In the genomic region with DNA sequence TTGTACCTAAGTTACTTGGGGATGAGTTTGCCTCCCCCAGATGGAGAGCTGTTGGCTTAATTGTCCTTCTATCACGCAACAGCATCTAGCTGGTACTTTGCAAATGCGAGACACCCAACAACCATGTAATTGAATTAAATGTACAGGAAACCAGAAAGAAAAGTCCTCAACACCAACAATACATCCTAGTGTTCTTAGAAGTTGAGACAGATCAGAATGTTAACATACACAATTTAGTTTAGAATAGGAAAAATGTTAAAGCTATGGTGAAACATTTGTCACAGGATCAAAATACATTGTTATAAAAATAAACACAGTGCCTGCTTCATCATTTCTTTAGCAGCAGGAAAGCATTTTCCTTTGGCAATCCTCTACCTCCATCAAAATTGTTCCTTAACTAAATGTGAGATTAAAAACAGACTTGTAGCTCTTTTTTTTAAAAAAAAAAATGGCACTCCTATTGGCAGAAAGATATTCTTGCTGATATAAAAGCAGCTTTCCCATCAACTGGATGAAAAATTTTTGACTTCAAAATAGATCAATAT, we compare ENCODE assay signal across 31 cellular contexts.
"Had no signal": no experiment of that assay in that cellular context is flagged by ENCODE, and none has a peak within 500 bp of the region (broad histone marks: within the 10 kb centered on the region; RNA-seq: fewer than 3 reads in every experiment).

No MANE protein-coding gene starts in this region.

- H3K36me3 ChIP-seq: WERI-Rb-1 had no signal

- H3K9me3 Mint-ChIP-seq: activated CD4-positive, alpha-beta T cell treated with anti-CD3 and anti-CD28 coated beads, Interleukin-2, amount 10 ng/mL, durations not matched to agents 24 days and 14 days; activated CD8-positive, alpha-beta T cell treated with anti-CD3 and anti-CD28 coated beads for 36 hours; activated naive CD8-positive, alpha-beta T cell treated with anti-CD3 and anti-CD28 coated beads for 36 hours; activated T-cell treated with anti-CD3 and anti-CD28 coated beads, Interleukin-2, amount 50 U/mL, for 4 hours; activated T-helper 17 cell treated with anti-CD3 and anti-CD28 coated beads, Interleukin-2, amount 50 U/mL, for 72 hours had no signal

- ATAC-seq: activated CD8-positive, alpha-beta T cell treated with anti-CD3 and anti-CD28 coated beads for 36 hours; activated T-cell treated with anti-CD3 and anti-CD28 coated beads, Interleukin-2, amount 50 U/mL, for 4 hours; activated T-helper 17 cell treated with anti-CD3 and anti-CD28 coated beads, Interleukin-2, amount 50 U/mL, for 72 hours; Right ventricle myocardium inferior had no signal

- H3K36me3 Mint-ChIP-seq: activated naive CD8-positive, alpha-beta T cell treated with anti-CD3 and anti-CD28 coated beads for 36 hours; brain had no signal

- H3K27ac Mint-ChIP-seq: activated CD4-positive, alpha-beta T cell treated with anti-CD3 and anti-CD28 coated beads, Interleukin-2, amount 10 ng/mL, durations not matched to agents 24 days and 14 days; activated CD8-positive, alpha-beta T cell treated with anti-CD3 and anti-CD28 coated beads for 36 hours; activated naive CD8-positive, alpha-beta T cell treated with anti-CD3 and anti-CD28 coated beads for 36 hours; activated T-helper 17 cell treated with anti-CD3 and anti-CD28 coated beads, Interleukin-2, amount 50 U/mL, for 72 hours; brain had no signal

- H3K27ac ChIP-seq: KMS-11, PC-9, RWPE1, WERI-Rb-1 had no signal

- H3K4me1 Mint-ChIP-seq: activated CD4-positive, alpha-beta T cell treated with anti-CD3 and anti-CD28 coated beads, Interleukin-2, amount 10 ng/mL, durations not matched to agents 24 days and 14 days; activated naive CD8-positive, alpha-beta T cell treated with anti-CD3 and anti-CD28 coated beads for 36 hours; activated T-helper 17 cell treated with anti-CD3 and anti-CD28 coated beads, Interleukin-2, amount 50 U/mL, for 72 hours; brain had no signal

- H3K4me3 Mint-ChIP-seq: activated CD4-positive, alpha-beta T cell treated with anti-CD3 and anti-CD28 coated beads, Interleukin-2, amount 10 ng/mL, durations not matched to agents 24 days and 14 days; activated CD8-positive, alpha-beta T cell treated with anti-CD3 and anti-CD28 coated beads for 36 hours; activated naive CD8-positive, alpha-beta T cell treated with anti-CD3 and anti-CD28 coated beads for 36 hours; activated T-cell treated with anti-CD3 and anti-CD28 coated beads, Interleukin-2, amount 50 U/mL, for 4 hours; activated T-helper 17 cell treated with anti-CD3 and anti-CD28 coated beads, Interleukin-2, amount 50 U/mL, for 72 hours; brain had no signal

- FAIRE-seq: bronchial epithelial cell had no signal

- DNase-seq: activated CD4-positive, alpha-beta T cell treated with anti-CD3 and anti-CD28 coated beads, Interleukin-2, amount 10 ng/mL, durations not matched to agents 24 days and 14 days; activated CD4-positive, alpha-beta T cell treated with anti-CD3 and anti-CD28 coated beads, Interleukin-2, amount 50 U/mL, for 4 hours; activated CD4-positive, CD25-positive, alpha-beta regulatory T cell; activated CD8-positive, alpha-beta T cell treated with anti-CD3 and anti-CD28 coated beads for 36 hours; activated effector memory CD4-positive, alpha-beta T cell treated with anti-CD3 and anti-CD28 coated beads, Interleukin-2, amount 50 U/mL, for 16 hours; activated naive CD4-positive, alpha-beta T cell; activated naive CD4-positive, alpha-beta T cell treated with anti-CD3 and anti-CD28 coated beads, Interleukin-2, amount 50 U/mL, for 16 hours; activated naive CD8-positive, alpha-beta T cell treated with anti-CD3 and anti-CD28 coated beads for 36 hours; activated T-cell treated with anti-CD3 and anti-CD28 coated beads for 4 hours; activated T-cell treated with anti-CD3 and anti-CD28 coated beads, Interleukin-2, amount 50 U/mL, for 4 hours; amygdala; caudate nucleus; MM.1S; MV-4-11; NCI-H1092; NCI-H1436 treated with DMSO at 0.1 percent for 48 hours; NCI-H1694 treated with DMSO at 0.1 percent for 48 hours; NCI-H2029; NCI-H345; NCI-H524 treated with DMSO at 0.1 percent for 48 hours; NCI-H748 treated with DMSO at 0.1 percent for 48 hours; PC-9; SIG-M5; T1000; WERI-Rb-1 had no signal

- H3K27me3 Mint-ChIP-seq: activated CD4-positive, alpha-beta T cell treated with anti-CD3 and anti-CD28 coated beads, Interleukin-2, amount 10 ng/mL, durations not matched to agents 24 days and 14 days; activated CD8-positive, alpha-beta T cell treated with anti-CD3 and anti-CD28 coated beads for 36 hours; activated naive CD8-positive, alpha-beta T cell treated with anti-CD3 and anti-CD28 coated beads for 36 hours; activated T-helper 17 cell treated with anti-CD3 and anti-CD28 coated beads, Interleukin-2, amount 50 U/mL, for 72 hours; brain had no signal

- H3K9ac ChIP-seq: KMS-11 had no signal

- H3K4me3 ChIP-seq: PC-9 had no signal
